Comparison of ENCODE assay signal across 8 cellular contexts in genomic region chr12:108560752-108561719, GRCh38. TPM values are rescaled to one million over a fixed set of nuclear protein-coding genes. Genes with fewer than 3 reads are reported as not detected.
DNase-seq lines count a peak whose midpoint lies in the region; ATAC-seq and TF ChIP-seq lines count a peak whose summit lies in the region.

A gene with protein sequence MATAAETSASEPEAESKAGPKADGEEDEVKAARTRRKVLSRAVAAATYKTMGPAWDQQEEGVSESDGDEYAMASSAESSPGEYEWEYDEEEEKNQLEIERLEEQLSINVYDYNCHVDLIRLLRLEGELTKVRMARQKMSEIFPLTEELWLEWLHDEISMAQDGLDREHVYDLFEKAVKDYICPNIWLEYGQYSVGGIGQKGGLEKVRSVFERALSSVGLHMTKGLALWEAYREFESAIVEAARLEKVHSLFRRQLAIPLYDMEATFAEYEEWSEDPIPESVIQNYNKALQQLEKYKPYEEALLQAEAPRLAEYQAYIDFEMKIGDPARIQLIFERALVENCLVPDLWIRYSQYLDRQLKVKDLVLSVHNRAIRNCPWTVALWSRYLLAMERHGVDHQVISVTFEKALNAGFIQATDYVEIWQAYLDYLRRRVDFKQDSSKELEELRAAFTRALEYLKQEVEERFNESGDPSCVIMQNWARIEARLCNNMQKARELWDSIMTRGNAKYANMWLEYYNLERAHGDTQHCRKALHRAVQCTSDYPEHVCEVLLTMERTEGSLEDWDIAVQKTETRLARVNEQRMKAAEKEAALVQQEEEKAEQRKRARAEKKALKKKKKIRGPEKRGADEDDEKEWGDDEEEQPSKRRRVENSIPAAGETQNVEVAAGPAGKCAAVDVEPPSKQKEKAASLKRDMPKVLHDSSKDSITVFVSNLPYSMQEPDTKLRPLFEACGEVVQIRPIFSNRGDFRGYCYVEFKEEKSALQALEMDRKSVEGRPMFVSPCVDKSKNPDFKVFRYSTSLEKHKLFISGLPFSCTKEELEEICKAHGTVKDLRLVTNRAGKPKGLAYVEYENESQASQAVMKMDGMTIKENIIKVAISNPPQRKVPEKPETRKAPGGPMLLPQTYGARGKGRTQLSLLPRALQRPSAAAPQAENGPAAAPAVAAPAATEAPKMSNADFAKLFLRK (minus strand): TSS chr12:108561173. CDS start chr12:108561154, 19 bp downstream.

- peaks cover 63% of the 10 kb centered on the region for H3K4me1 ChIP-seq in suprapubic skin

- H3K4me3 ChIP-seq in suprapubic skin = peak within 1 kb of the TSS; percentile 72

- peak within 1 kb of the TSS; percentile 99 for H3K4me3 Mint-ChIP-seq in HFFc6

- WGBS in suprapubic skin = under 1% methylated on average over 57 of the region's 57 CpGs

- no peak for TF ChIP-seq EP300 in suprapubic skin (IDR thresholded peaks at IDR 0.05)

- H3K27ac Mint-ChIP-seq in HFFc6 = peak within 1 kb of the TSS; percentile 99
- peak within 1 kb of the TSS; percentile 99 to 100 for H3K27ac Mint-ChIP-seq in activated naive CD4-positive, alpha-beta T cell treated with anti-CD3 and anti-CD28 coated beads, Interleukin-2, amount 50 U/mL, for 72 hours

- no peaks in the 10 kb centered on the region for H3K27me3 ChIP-seq in suprapubic skin

- TF ChIP-seq POLR2A in suprapubic skin (IDR thresholded peaks at IDR 0.05) = peak in 1 of 2 donors; percentile 61

- H3K9me3 Mint-ChIP-seq in HFFc6 = no peaks in the 10 kb centered on the region
- no peaks in the 10 kb centered on the region for H3K9me3 Mint-ChIP-seq in activated naive CD4-positive, alpha-beta T cell treated with anti-CD3 and anti-CD28 coated beads, Interleukin-2, amount 50 U/mL, for 72 hours

- TF ChIP-seq CTCF in HFFc6 (IDR thresholded peaks at IDR 0.05) (no peak), suprapubic skin (IDR thresholded peaks at IDR 0.05) (no peak)

- peak; percentile 46 to 58 for ATAC-seq in activated naive CD4-positive, alpha-beta T cell treated with anti-CD3 and anti-CD28 coated beads, Interleukin-2, amount 50 U/mL, for 72 hours

- no peaks in the 10 kb centered on the region for H3K9me3 ChIP-seq in suprapubic skin

- peak within 1 kb of the TSS; percentile 93 for H3K27ac ChIP-seq in suprapubic skin

- DNase-seq in GM04504 (ENCODE audit: low read depth) (peak; percentile 74), HFFc6 (peak; percentile 83), NCI-H1092 (lab: John Stamatoyannopoulos, UW) (peak; percentile 45), SKM-1 (lab: John Stamatoyannopoulos, UW; ENCODE audit: unreplicated experiment) (peak; percentile 54), glomerular visceral epithelial cell (ENCODE audit: extremely low spot score) (peak; percentile 80), occipital lobe (lab: John Stamatoyannopoulos, UW) (peak; percentile 69), suprapubic skin (ENCODE audit: low spot score in 2 of 2) (peak; percentile 88 to 89)
- peak; percentile 82 to 86 for DNase-seq in activated naive CD4-positive, alpha-beta T cell treated with anti-CD3 and anti-CD28 coated beads, Interleukin-2, amount 50 U/mL, for 72 hours (ENCODE audit: low spot score in 2 of 2)

- H3K4me1 Mint-ChIP-seq in HFFc6 (ENCODE audit: low read depth) = peaks cover 64% of the 10 kb centered on the region

- peaks cover 9% of the 10 kb centered on the region for H3K36me3 ChIP-seq in suprapubic skin

- H3K36me3 Mint-ChIP-seq in HFFc6 (ENCODE audit: low read depth) = peaks cover 20% of the 10 kb centered on the region
- H3K36me3 Mint-ChIP-seq in activated naive CD4-positive, alpha-beta T cell treated with anti-CD3 and anti-CD28 coated beads, Interleukin-2, amount 50 U/mL, for 72 hours = peaks cover 35 to 36% of the 10 kb centered on the region in 2 donors

- peaks cover 3% of the 10 kb centered on the region; the same call in 1 of the 2 replicates for H3K27me3 Mint-ChIP-seq in HFFc6 (ENCODE audit: insufficient read depth)

RNA-seq across cellular contexts. Expression of the gene that starts here (rescaled TPM):
- total RNA-seq in HFFc6 (2021; fragmentation: NEBNext Ultra II Directional; extraction: Animal tissue kit (Norgen Biotek cat#: 25700)) = 10 to 100 TPM; 33.8 to 36.3 (median 34.8) TPM
- 100 to 1,000 TPM in 1 of 2 donors, 10 to 100 TPM in 1; 89.0 to 105 TPM for total RNA-seq in activated naive CD4-positive, alpha-beta T cell treated with anti-CD3 and anti-CD28 coated beads, Interleukin-2, amount 50 U/mL, for 72 hours
- total RNA-seq in occipital lobe = 66.0 TPM
- 10 to 100 TPM; 46.1 to 77.0 (median 62.8) TPM for total RNA-seq in suprapubic skin

Comparison
In these comparisons a context has a peak if more than half of its experiments do, and no peak if none do; other contexts are left out.
1. Peak in every context shown above with its lines: DNase-seq, ATAC-seq, H3K4me3 ChIP-seq and H3K27ac ChIP-seq.